ENCODE assay signal across 8 cellular contexts in the genomic region with DNA sequence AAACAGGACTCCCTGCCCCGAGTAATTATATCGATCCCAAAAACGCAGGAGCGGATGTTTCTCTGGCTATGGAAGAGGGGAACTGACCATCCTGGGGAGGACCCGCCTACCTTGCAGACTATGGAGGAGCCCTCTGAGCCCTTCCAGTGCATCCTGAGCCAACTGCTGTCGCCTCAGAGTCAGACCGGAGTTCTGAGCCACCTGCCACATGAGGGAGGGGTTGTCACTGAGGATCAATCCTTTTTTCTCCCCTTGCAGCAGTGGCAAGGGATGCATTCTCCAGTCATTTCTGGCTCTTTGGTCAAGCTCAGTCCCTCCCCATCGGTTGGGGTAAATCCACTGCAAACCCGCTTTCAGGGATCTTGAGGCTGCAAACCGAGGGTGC. TPM values are rescaled to one million over a fixed set of nuclear protein-coding genes. Genes with fewer than 3 reads are reported as not detected.
DNase-seq lines count a peak whose midpoint lies in the region; ATAC-seq, FAIRE-seq and TF ChIP-seq lines count a peak whose summit lies in the region.

No MANE protein-coding gene starts in this region.

- peaks cover 4% of the 10 kb centered on the region for H3K9me1 ChIP-seq in K562 (ENCODE audit: control insufficient read depth, insufficient read depth, low read length)

- intact Hi-C loops in K562 (cut with micrococcal nuclease) = no loop called here

- peaks cover 19% of the 10 kb centered on the region for H4K20me1 ChIP-seq in DND-41 (ENCODE audit: insufficient read depth, low read length)
- H4K20me1 ChIP-seq in K562 (replicated peaks; ENCODE audit: control insufficient read depth, insufficient read depth, low read length) = no peaks in the 10 kb centered on the region

- in situ Hi-C loops in K562 (cut with MboI) = no loop called here

- TSS peak; percentile 50 for BruUV-seq in K562 (replicated peaks; lab: Mats Ljungman, UMichigan)

- H3K4me3 ChIP-seq in DND-41 (ENCODE audit: low read depth in 1 of 2, low read length in 2 of 2) = peak overlapping the region; percentile 51 to 73
- H3K4me3 ChIP-seq in K562 = peak overlapping the region; percentile 65
- H3K4me3 ChIP-seq in mucosa of rectum (ENCODE audit: low read length in 2 of 2) = peak overlapping the region; percentile 84 to 86

- H3K27me3 ChIP-seq in DND-41 (ENCODE audit: insufficient read depth, low read length, poor library complexity) (no peaks in the 10 kb centered on the region), K562 (ENCODE audit: control insufficient read depth in 2 of 2, insufficient read depth in 2 of 2, low read length in 2 of 2) (no peaks in the 10 kb centered on the region), mucosa of rectum (ENCODE audit: control insufficient read depth in 2 of 2, insufficient read depth in 2 of 2, low read length in 2 of 2) (no peaks in the 10 kb centered on the region)

- H3K36me3 ChIP-seq in DND-41 (ENCODE audit: insufficient read depth, low read length) (peaks cover 44% of the 10 kb centered on the region), KOPT-K1 (ENCODE audit: insufficient read depth, low read length) (peaks cover 43% of the 10 kb centered on the region), K562 (ENCODE audit: control insufficient read depth, insufficient read depth, low read length) (peaks cover 31% of the 10 kb centered on the region; the same call in 2 of the 3 replicates), mucosa of rectum (ENCODE audit: control insufficient read depth in 2 of 2, insufficient read depth in 2 of 2, low read length in 2 of 2) (peaks cover 3 to 7% of the 10 kb centered on the region in 2 donors)

- no peaks in the 10 kb centered on the region for H3K9me3 ChIP-seq in DND-41 (ENCODE audit: insufficient read depth, low read length, severe bottlenecking)
- no peaks in the 10 kb centered on the region for H3K9me3 ChIP-seq in KOPT-K1 (ENCODE audit: insufficient read depth, low read length, poor library complexity, severe bottlenecking)
- H3K9me3 ChIP-seq in K562 (replicated peaks; ENCODE audit: control insufficient read depth, insufficient read depth, low read depth, low read length) = no peaks in the 10 kb centered on the region
- no peaks in the 10 kb centered on the region for H3K9me3 ChIP-seq in mucosa of rectum (ENCODE audit: control insufficient read depth in 2 of 2, low read length in 2 of 2)

- ATAC-seq in DND-41 (ENCODE audit: insufficient read depth, low read depth) (peak; percentile 25; the same call in 1 of the 3 replicates), K562 (peak; percentile 32; the same call in 2 of the 3 replicates), HG03460 (IDR thresholded peaks at IDR 0.05; ENCODE audit: unreplicated experiment) (no peak), HG03565 (IDR thresholded peaks at IDR 0.05; ENCODE audit: unreplicated experiment) (no peak), HG02870 (IDR thresholded peaks at IDR 0.05; ENCODE audit: unreplicated experiment) (no peak)

- CTCF ChIA-PET in K562 (lab: Yijun Ruan, JAX; ENCODE audit: low intra/inter-chr PET ratio) (no interaction called here), HEK293T (lab: Yijun Ruan, JAX) (interaction anchor here (0.6 kb wide), 1 partner anchor 16 kb away, joined by 3 read pairs; no protein-coding TSS in a partner anchor)

- peak; percentile 34 for DNase-seq in DND-41
- peak in 1 of 4 experiments; percentile 14 for DNase-seq in K562 (ENCODE audit: extremely low read depth in 1 of 4, low spot score in 3 of 4)
- DNase-seq in HEK293T (ENCODE audit: extremely low spot score) = no peak

- peaks cover 42% of the 10 kb centered on the region for H3K79me2 ChIP-seq in DND-41 (ENCODE audit: insufficient read depth, low read length)
- H3K79me2 ChIP-seq in K562 (ENCODE audit: control insufficient read depth, insufficient read depth, low read length) = peaks cover 24% of the 10 kb centered on the region

- POLR2A ChIA-PET in K562 (lab: Yijun Ruan, JAX) = interaction anchor here (1.0 to 1.9 kb wide), 6 partner anchors 12 to 24 kb away, joined by 3 to 13 read pairs (median 4); partner anchors contain the start of genes PIGO and STOML2
- POLR2A ChIA-PET in HEK293T (lab: Yijun Ruan, JAX) = interaction anchor here (1.0 to 4.1 kb wide), 7 partner anchors 8 to 28 kb away, joined by 3 to 28 read pairs (median 6); partner anchors contain the start of genes PIGO, STOML2 and VCP

- peak overlapping the region; percentile 76 for H3K9ac ChIP-seq in DND-41 (ENCODE audit: low read depth, low read length)
- peak overlapping the region; percentile 80 to 98 for H3K9ac ChIP-seq in K562 (ENCODE audit: insufficient read depth in 1 of 2, low read depth in 2 of 2, low read length in 2 of 2)
- peak overlapping the region; percentile 83 for H3K9ac ChIP-seq in mucosa of rectum (ENCODE audit: low read depth in 1 of 2, low read length in 2 of 2)

- WGBS in K562 (ENCODE audit: insufficient coverage, low coverage, missing lambda C conversion rate) = 0% methylated on average over 9 of the region's 10 CpGs

- TF ChIP-seq RAD21 in K562 (CRISPR knock-in tag; conservative IDR thresholded peaks at IDR 0.05 in 1 of 2, IDR thresholded peaks at IDR 0.05 in 1 of 2) = no peak

- H3K4me2 ChIP-seq in DND-41 (ENCODE audit: insufficient read depth, low read length) (peak overlapping the region; percentile 91), K562 (ENCODE audit: insufficient read depth, low read length) (peak overlapping the region; percentile 93)

- FAIRE-seq in K562 (lab: Jason Lieb, UNC) = peak; percentile 6

- H3K4me1 ChIP-seq in DND-41 (ENCODE audit: insufficient read depth, low read length) = peaks cover 50% of the 10 kb centered on the region
- H3K4me1 ChIP-seq in K562 (replicated peaks in 1 of 2; ENCODE audit: control insufficient read depth in 2 of 2, insufficient read depth in 2 of 2, low read length in 2 of 2) = peaks cover 3 to 28% of the 10 kb centered on the region in 2 experiments; a peak in 4 of 5 replicates
- H3K4me1 ChIP-seq in mucosa of rectum (ENCODE audit: control insufficient read depth in 2 of 2, insufficient read depth in 2 of 2, low read length in 2 of 2) = peaks cover 10 to 17% of the 10 kb centered on the region in 2 donors

- H3K27ac ChIP-seq in DND-41 (ENCODE audit: low read length) = peak overlapping the region; percentile 95
- H3K27ac ChIP-seq in KOPT-K1 (ENCODE audit: low read depth, low read length, poor library complexity, severe bottlenecking) = peak overlapping the region; percentile 89
- peak overlapping the region; percentile 89 for H3K27ac ChIP-seq in K562 (ENCODE audit: extremely low read depth, low read depth, low read length)
- H3K27ac ChIP-seq in mucosa of rectum (ENCODE audit: low read depth in 2 of 2, low read length in 2 of 2) = peak overlapping the region in 1 of 2 donors; percentile 68

- no peak for TF ChIP-seq EP300 in K562 (IDR thresholded peaks at IDR 0.05; ENCODE audit: low read length)

- peak overlapping the region; percentile 72 for H2AFZ ChIP-seq in DND-41 (ENCODE audit: low read depth, low read length)
- H2AFZ ChIP-seq in K562 (ENCODE audit: low read depth, low read length) = peak overlapping the region; percentile 90

- TF ChIP-seq POLR2A in K562 (conservative IDR thresholded peaks at IDR 0.05) = no peak

- no peak for TF ChIP-seq CTCF in DND-41 (IDR thresholded peaks at IDR 0.05; ENCODE audit: borderline replicate concordance, extremely low read depth, low read length, poor library complexity, severe bottlenecking)
- no peak for TF ChIP-seq CTCF in K562 (IDR thresholded peaks at IDR 0.05 in 2 of 3, conservative IDR thresholded peaks at IDR 0.05 in 1 of 3; ENCODE audit: insufficient read depth in 2 of 3, low read depth in 1 of 3, low read length in 3 of 3)

RNA-seq across cellular contexts. Expression of gene FANCG, which starts 0.7 kb away (rescaled TPM):
- total RNA-seq in K562 (2011; cell fraction: chromatin; rRNA removed; ENCODE audit: low replicate concordance) = 129 and 224 TPM in 2 replicates
- 134 and 157 TPM in 2 replicates for total RNA-seq in K562 (2011; cell fraction: nucleolus; rRNA removed)
- total RNA-seq in K562 (2011; cell fraction: nucleoplasm; rRNA removed) = 133 and 142 TPM in 2 replicates
- total RNA-seq in K562 (2014; rRNA removed) (27.3 and 30.8 TPM in 2 replicates), K562 (2014; rRNA removed; fragmentation: Illumina TruSeq; extraction: Trizol) (26.4 and 28.3 TPM in 2 replicates), K562 (2015; rRNA removed; fragmentation: Illumina TruSeq; extraction: Trizol) (30.0 and 31.0 TPM in 2 replicates), K562 (2021) (38.4 and 41.2 TPM in 2 replicates)
- polyA plus RNA-seq in K562 (2011; rRNA removed) (30.4 and 34.6 TPM in 2 replicates), K562 (2014; fragmentation: Illumina TruSeq; extraction: Trizol) (33.3 and 34.4 TPM in 2 replicates), K562 (2014; fragmentation: Nextera tagmentation; extraction: Ambion mirVana) (10 to 100 TPM in 1 of 2 experiments, 1 to 10 TPM in 1; 7.5 to 12.2 TPM), K562 (2014; rRNA removed) (39.0 and 43.9 TPM in 2 replicates)
- 27.2 and 33.0 TPM in 2 replicates for polyA plus RNA-seq in K562 (2011; cell fraction: cytosol; rRNA removed)
- polyA plus RNA-seq in K562 (2011; cell fraction: nucleus; rRNA removed) = 203 and 225 TPM in 2 replicates
- 40.8 and 55.4 TPM in 2 replicates for polyA plus RNA-seq in K562 (2012)
- polyA minus RNA-seq in K562 (2011; rRNA and poly(A)+ RNA removed) = 17.1 and 23.9 TPM in 2 replicates
- polyA minus RNA-seq in K562 (2011; cell fraction: cytosol; rRNA and poly(A)+ RNA removed) = 14.3 and 32.8 TPM in 2 replicates
- 57.6 and 74.3 TPM in 2 replicates for polyA minus RNA-seq in K562 (2011; cell fraction: nucleus; rRNA and poly(A)+ RNA removed)

RNA-seq across cellular contexts. Expression of gene VCP, which starts 6.6 kb away (rescaled TPM):
- 216 and 351 TPM in 2 replicates for total RNA-seq in K562 (2011; cell fraction: chromatin; rRNA removed; ENCODE audit: low replicate concordance)
- total RNA-seq in K562 (2011; cell fraction: nucleolus; rRNA removed) = 188 and 217 TPM in 2 replicates
- 152 and 172 TPM in 2 replicates for total RNA-seq in K562 (2011; cell fraction: nucleoplasm; rRNA removed)
- total RNA-seq in K562 (2014; rRNA removed) = 192 and 235 TPM in 2 replicates
- total RNA-seq in K562 (2014; rRNA removed; fragmentation: Illumina TruSeq; extraction: Trizol) = 199 and 201 TPM in 2 replicates
- 199 TPM in 2 replicates for total RNA-seq in K562 (2015; rRNA removed; fragmentation: Illumina TruSeq; extraction: Trizol)
- total RNA-seq in K562 (2021) = 232 and 256 TPM in 2 replicates
- 221 and 257 TPM in 2 replicates for polyA plus RNA-seq in K562 (2011; rRNA removed)
- polyA plus RNA-seq in K562 (2011; cell fraction: cytosol; rRNA removed) = 155 and 189 TPM in 2 replicates
- polyA plus RNA-seq in K562 (2011; cell fraction: nucleus; rRNA removed) = 183 and 202 TPM in 2 replicates
- 167 and 233 TPM in 2 replicates for polyA plus RNA-seq in K562 (2012)
- polyA plus RNA-seq in K562 (2014; fragmentation: Illumina TruSeq; extraction: Trizol) = 209 and 259 TPM in 2 replicates
- 10 to 100 TPM in 1 of 2 experiments, 1 to 10 TPM in 1; 7.1 to 15.6 TPM for polyA plus RNA-seq in K562 (2014; fragmentation: Nextera tagmentation; extraction: Ambion mirVana)
- 128 and 140 TPM in 2 replicates for polyA plus RNA-seq in K562 (2014; rRNA removed)
- 359 and 459 TPM in 2 replicates for polyA minus RNA-seq in K562 (2011; rRNA and poly(A)+ RNA removed)
- polyA minus RNA-seq in K562 (2011; cell fraction: cytosol; rRNA and poly(A)+ RNA removed) = 187 and 265 TPM in 2 replicates
- 78.8 and 118 TPM in 2 replicates for polyA minus RNA-seq in K562 (2011; cell fraction: nucleus; rRNA and poly(A)+ RNA removed)

RNA-seq across cellular contexts. Expression of gene PIGO, which starts 17.4 kb away (rescaled TPM):
- 32.8 and 68.6 TPM in 2 replicates for total RNA-seq in K562 (2011; cell fraction: chromatin; rRNA removed; ENCODE audit: low replicate concordance)
- total RNA-seq in K562 (2011; cell fraction: nucleolus; rRNA removed) = 47.4 and 50.4 TPM in 2 replicates
- total RNA-seq in K562 (2011; cell fraction: nucleoplasm; rRNA removed) = 42.5 and 44.3 TPM in 2 replicates
- total RNA-seq in K562 (2014; rRNA removed) (11.3 and 11.5 TPM in 2 replicates), K562 (2014; rRNA removed; fragmentation: Illumina TruSeq; extraction: Trizol) (5.4 and 6.7 TPM in 2 replicates), K562 (2015; rRNA removed; fragmentation: Illumina TruSeq; extraction: Trizol) (5.7 TPM in 2 replicates), K562 (2021) (13.7 and 15.8 TPM in 2 replicates)
- polyA plus RNA-seq in K562 (2011; rRNA removed) (9.7 and 15.0 TPM in 2 replicates), K562 (2014; fragmentation: Illumina TruSeq; extraction: Trizol) (10.1 and 12.2 TPM in 2 replicates), K562 (2014; fragmentation: Nextera tagmentation; extraction: Ambion mirVana) (1 to 10 TPM; 5.6 to 5.9 TPM), K562 (2014; rRNA removed) (10.2 and 11.1 TPM in 2 replicates)
- 14.0 and 17.3 TPM in 2 replicates for polyA plus RNA-seq in K562 (2011; cell fraction: cytosol; rRNA removed)
- polyA plus RNA-seq in K562 (2011; cell fraction: nucleus; rRNA removed) = 23.1 and 29.9 TPM in 2 replicates
- polyA plus RNA-seq in K562 (2012) = 8.0 and 12.3 TPM in 2 replicates
- 13.1 and 13.9 TPM in 2 replicates for polyA minus RNA-seq in K562 (2011; rRNA and poly(A)+ RNA removed)
- polyA minus RNA-seq in K562 (2011; cell fraction: cytosol; rRNA and poly(A)+ RNA removed) = 10.6 and 15.7 TPM in 2 replicates
- polyA minus RNA-seq in K562 (2011; cell fraction: nucleus; rRNA and poly(A)+ RNA removed) = 11.6 and 15.0 TPM in 2 replicates

RNA-seq across cellular contexts. Expression of gene STOML2, which starts 23.9 kb away (rescaled TPM):
- total RNA-seq in K562 (2011; cell fraction: chromatin; rRNA removed; ENCODE audit: low replicate concordance) = 76.3 and 158 TPM in 2 replicates
- 104 and 106 TPM in 2 replicates for total RNA-seq in K562 (2011; cell fraction: nucleolus; rRNA removed)
- 71.8 and 73.3 TPM in 2 replicates for total RNA-seq in K562 (2011; cell fraction: nucleoplasm; rRNA removed)
- 215 and 273 TPM in 2 replicates for total RNA-seq in K562 (2014; rRNA removed)
- total RNA-seq in K562 (2014; rRNA removed; fragmentation: Illumina TruSeq; extraction: Trizol) = 109 and 132 TPM in 2 replicates
- total RNA-seq in K562 (2015; rRNA removed; fragmentation: Illumina TruSeq; extraction: Trizol) = 131 and 132 TPM in 2 replicates
- 211 and 214 TPM in 2 replicates for total RNA-seq in K562 (2021)
- 196 and 209 TPM in 2 replicates for polyA plus RNA-seq in K562 (2011; rRNA removed)
- 233 and 355 TPM in 2 replicates for polyA plus RNA-seq in K562 (2011; cell fraction: cytosol; rRNA removed)
- polyA plus RNA-seq in K562 (2011; cell fraction: nucleus; rRNA removed) = 280 and 299 TPM in 2 replicates
- polyA plus RNA-seq in K562 (2012) = 165 and 193 TPM in 2 replicates
- 174 and 184 TPM in 2 replicates for polyA plus RNA-seq in K562 (2014; fragmentation: Illumina TruSeq; extraction: Trizol)
- 100 to 1,000 TPM; 110 to 125 TPM for polyA plus RNA-seq in K562 (2014; fragmentation: Nextera tagmentation; extraction: Ambion mirVana)
- polyA plus RNA-seq in K562 (2014; rRNA removed) = 220 and 244 TPM in 2 replicates
- polyA minus RNA-seq in K562 (2011; rRNA and poly(A)+ RNA removed) = 71.8 and 110 TPM in 2 replicates
- polyA minus RNA-seq in K562 (2011; cell fraction: cytosol; rRNA and poly(A)+ RNA removed) = 42.0 and 53.1 TPM in 2 replicates
- polyA minus RNA-seq in K562 (2011; cell fraction: nucleus; rRNA and poly(A)+ RNA removed) = 30.8 and 50.8 TPM in 2 replicates

RNA-seq across cellular contexts. Expression of gene ATOSB, which starts 36.6 kb away (rescaled TPM):
- total RNA-seq in K562 (2011; cell fraction: chromatin; rRNA removed; ENCODE audit: low replicate concordance) = 19.3 and 29.8 TPM in 2 replicates
- total RNA-seq in K562 (2011; cell fraction: nucleolus; rRNA removed) = 17.8 and 19.2 TPM in 2 replicates
- 17.0 and 19.8 TPM in 2 replicates for total RNA-seq in K562 (2011; cell fraction: nucleoplasm; rRNA removed)
- total RNA-seq in K562 (2014; rRNA removed) (4.2 and 4.7 TPM in 2 replicates), K562 (2014; rRNA removed; fragmentation: Illumina TruSeq; extraction: Trizol) (2.1 and 2.3 TPM in 2 replicates), K562 (2015; rRNA removed; fragmentation: Illumina TruSeq; extraction: Trizol) (3.6 and 4.0 TPM in 2 replicates), K562 (2021) (4.0 and 6.0 TPM in 2 replicates)
- polyA plus RNA-seq in K562 (2011; rRNA removed) (8.0 and 10.2 TPM in 2 replicates), K562 (2014; fragmentation: Illumina TruSeq; extraction: Trizol) (4.5 and 6.0 TPM in 2 replicates), K562 (2014; fragmentation: Nextera tagmentation; extraction: Ambion mirVana) (1 to 10 TPM in 1 of 2 experiments, under 1 TPM in 1; 0.45 to 1.1 TPM), K562 (2014; rRNA removed) (6.4 and 7.0 TPM in 2 replicates)
- polyA plus RNA-seq in K562 (2011; cell fraction: cytosol; rRNA removed) = 11.7 and 14.1 TPM in 2 replicates
- 45.1 and 49.8 TPM in 2 replicates for polyA plus RNA-seq in K562 (2011; cell fraction: nucleus; rRNA removed)
- polyA plus RNA-seq in K562 (2012) = 5.1 and 8.0 TPM in 2 replicates
- polyA minus RNA-seq in K562 (2011; rRNA and poly(A)+ RNA removed) = 4.9 and 5.3 TPM in 2 replicates
- 2.0 and 2.4 TPM in 2 replicates for polyA minus RNA-seq in K562 (2011; cell fraction: cytosol; rRNA and poly(A)+ RNA removed)
- polyA minus RNA-seq in K562 (2011; cell fraction: nucleus; rRNA and poly(A)+ RNA removed) = 8.8 and 14.0 TPM in 2 replicates

Comparison
In these comparisons a context has a peak if more than half of its experiments do, and no peak if none do; other contexts are left out.
1. ATAC-seq: peak in DND-41 (single experiment) and K562 (single experiment); none in HG03460 (single experiment), HG03565 (single experiment) and HG02870 (single experiment).
2. Peak in every context shown above with its lines, with median percentiles within 50 percentile points of each other: H3K4me3 ChIP-seq and H3K9ac ChIP-seq.